ENCODE assay signal across 24 cellular contexts in the genomic region with DNA sequence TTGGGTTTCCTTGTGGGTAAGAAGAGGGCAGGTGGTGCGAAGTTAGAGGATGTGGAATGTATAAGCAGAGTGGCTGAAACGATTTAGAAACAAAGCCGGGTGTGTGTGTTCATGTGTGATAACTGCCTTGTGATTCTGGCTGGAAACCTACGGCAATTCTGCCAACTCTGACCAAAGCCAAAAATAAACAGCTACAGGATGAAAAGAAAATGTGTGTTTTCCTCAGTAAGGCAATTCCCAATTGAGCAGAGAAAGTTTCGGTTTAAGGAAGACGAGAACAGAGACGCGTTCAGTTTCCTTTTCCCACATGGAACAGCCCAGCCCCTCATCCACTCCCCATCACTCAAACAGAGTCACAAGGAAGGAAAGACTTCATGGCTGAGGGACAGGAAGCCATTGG.
DNase-seq lines count a peak whose midpoint lies in the region; ATAC-seq and TF ChIP-seq lines count a peak whose summit lies in the region.
"Had no signal": no experiment of that assay in that cellular context is flagged by ENCODE, and none has a peak within 500 bp of the region (broad histone marks: within the 10 kb centered on the region; RNA-seq: fewer than 3 reads in every experiment).

No MANE protein-coding gene starts in this region.

- no peak for TF ChIP-seq CTCF in endodermal cell (conservative IDR thresholded peaks at IDR 0.05)

- no peaks in the 10 kb centered on the region for H3K4me1 Mint-ChIP-seq in activated naive CD8-positive, alpha-beta T cell treated with anti-CD3 and anti-CD28 coated beads, Interleukin-2, amount 10 ng/mL, durations not matched to agents 7 days and 5 days
- H3K4me1 Mint-ChIP-seq in activated naive CD8-positive, alpha-beta T cell treated with anti-CD3 and anti-CD28 coated beads for 36 hours: no peaks in the 10 kb centered on the region
- H3K4me1 Mint-ChIP-seq in endodermal cell: no peaks in the 10 kb centered on the region
- H3K4me1 Mint-ChIP-seq: activated CD4-positive, alpha-beta T cell treated with anti-CD3 and anti-CD28 coated beads for 36 hours; activated naive CD4-positive, alpha-beta T cell treated with anti-CD3 and anti-CD28 coated beads, Interleukin-2, amount 50 U/mL, for 24 hours; activated T-helper 17 cell treated with anti-CD3 and anti-CD28 coated beads, Interleukin-2, amount 50 U/mL, for 72 hours; central memory CD8-positive, alpha-beta T cell; memory B cell had no signal

- no peak overlapping the region for H3K27ac Mint-ChIP-seq in activated naive CD8-positive, alpha-beta T cell treated with anti-CD3 and anti-CD28 coated beads, Interleukin-2, amount 10 ng/mL, durations not matched to agents 7 days and 5 days
- no peak overlapping the region for H3K27ac Mint-ChIP-seq in activated naive CD8-positive, alpha-beta T cell treated with anti-CD3 and anti-CD28 coated beads for 36 hours
- no peak overlapping the region for H3K27ac Mint-ChIP-seq in endodermal cell
- H3K27ac Mint-ChIP-seq: activated CD4-positive, alpha-beta T cell treated with anti-CD3 and anti-CD28 coated beads for 36 hours; activated naive CD4-positive, alpha-beta T cell treated with anti-CD3 and anti-CD28 coated beads, Interleukin-2, amount 50 U/mL, for 24 hours; activated T-helper 17 cell treated with anti-CD3 and anti-CD28 coated beads, Interleukin-2, amount 50 U/mL, for 72 hours; memory B cell; T-helper 2 cell treated with Interferon-gamma antibody and Interleukin-4, amounts not matched to agents 5 μg/mL and 100 μg/mL, for 36 hours had no signal

- peaks cover 3% of the 10 kb centered on the region for H3K27me3 Mint-ChIP-seq in activated naive CD8-positive, alpha-beta T cell treated with anti-CD3 and anti-CD28 coated beads, Interleukin-2, amount 10 ng/mL, durations not matched to agents 7 days and 5 days
- H3K27me3 Mint-ChIP-seq in activated naive CD8-positive, alpha-beta T cell treated with anti-CD3 and anti-CD28 coated beads for 36 hours: peaks cover 27% of the 10 kb centered on the region
- H3K27me3 Mint-ChIP-seq in endodermal cell (ENCODE audit: insufficient read depth): peaks cover 19% of the 10 kb centered on the region

- H3K27me3 ChIP-seq in adipocyte (replicated peaks; ENCODE audit: control insufficient read depth, insufficient read depth, low read length): peaks cover 3% of the 10 kb centered on the region
- peaks cover 3% of the 10 kb centered on the region for H3K27me3 ChIP-seq in endodermal cell (ENCODE audit: control insufficient read depth, insufficient read depth, low read length, poor library complexity, severe bottlenecking)
- H3K27me3 ChIP-seq: stomach had no signal

- DNase-seq in activated naive CD8-positive, alpha-beta T cell treated with anti-CD3 and anti-CD28 coated beads, Interleukin-2, amount 10 ng/mL, durations not matched to agents 7 days and 5 days: no peak
- no peak for DNase-seq in activated naive CD8-positive, alpha-beta T cell treated with anti-CD3 and anti-CD28 coated beads for 36 hours
- DNase-seq in adipocyte (ENCODE audit: low read depth) (no peak), endodermal cell (peak; percentile 10), superior temporal gyrus (ENCODE audit: extremely low spot score) (peak; percentile 74)
- no peak for DNase-seq in activated CD4-positive, alpha-beta T cell treated with anti-CD3 and anti-CD28 coated beads, Interleukin-2, amount 50 U/mL, for 48 hours
- DNase-seq: activated CD4-positive, alpha-beta T cell treated with anti-CD3 and anti-CD28 coated beads for 36 hours; IMR-90; NCI-H1436 treated with DMSO at 0.1 percent for 48 hours; SIG-M5; spleen; stimulated activated CD4-positive, alpha-beta T cell treated with anti-CD3 and anti-CD28 coated beads, Interleukin-2, amount 100 ng/mL, for 24 hours; stomach had no signal

- no peak for ATAC-seq in activated naive CD8-positive, alpha-beta T cell treated with anti-CD3 and anti-CD28 coated beads, Interleukin-2, amount 10 ng/mL, durations not matched to agents 7 days and 5 days (ENCODE audit: low read depth)
- ATAC-seq in HG03108 (IDR thresholded peaks at IDR 0.05; ENCODE audit: unreplicated experiment) (no peak), GM21786 (IDR thresholded peaks at IDR 0.05; ENCODE audit: unreplicated experiment) (no peak)
- ATAC-seq: activated CD4-positive, alpha-beta T cell treated with anti-CD3 and anti-CD28 coated beads for 36 hours; activated T-helper 17 cell treated with anti-CD3 and anti-CD28 coated beads, Interleukin-2, amount 50 U/mL, for 72 hours; HCT116 had no signal

- H3K9ac ChIP-seq in adipocyte (ENCODE audit: low read length) (no peak overlapping the region), endodermal cell (ENCODE audit: extremely low read depth, low read length, poor library complexity, severe bottlenecking) (no peak overlapping the region)

- no peaks in the 10 kb centered on the region for H3K9me3 Mint-ChIP-seq in activated naive CD8-positive, alpha-beta T cell treated with anti-CD3 and anti-CD28 coated beads, Interleukin-2, amount 10 ng/mL, durations not matched to agents 7 days and 5 days
- H3K9me3 Mint-ChIP-seq in activated naive CD8-positive, alpha-beta T cell treated with anti-CD3 and anti-CD28 coated beads for 36 hours: no peaks in the 10 kb centered on the region
- no peaks in the 10 kb centered on the region for H3K9me3 Mint-ChIP-seq in endodermal cell
- H3K9me3 Mint-ChIP-seq: activated naive CD4-positive, alpha-beta T cell treated with anti-CD3 and anti-CD28 coated beads, Interleukin-2, amount 50 U/mL, for 24 hours; activated T-helper 17 cell treated with anti-CD3 and anti-CD28 coated beads, Interleukin-2, amount 50 U/mL, for 72 hours; central memory CD8-positive, alpha-beta T cell; memory B cell; T-helper 2 cell treated with Interferon-gamma antibody and Interleukin-4, amounts not matched to agents 5 μg/mL and 100 μg/mL, for 36 hours had no signal

- peaks cover 10% of the 10 kb centered on the region for H3K4me1 ChIP-seq in adipocyte (ENCODE audit: control insufficient read depth, insufficient read depth, low read length)
- H3K4me1 ChIP-seq in endodermal cell (ENCODE audit: control insufficient read depth, insufficient read depth, low read length): no peaks in the 10 kb centered on the region
- H3K4me1 ChIP-seq: spleen, stomach had no signal

- no peaks in the 10 kb centered on the region for H3K36me3 ChIP-seq in adipocyte (ENCODE audit: control insufficient read depth, insufficient read depth, low read length, severe bottlenecking)
- H3K36me3 ChIP-seq in endodermal cell (ENCODE audit: control insufficient read depth, insufficient read depth, low read length): no peaks in the 10 kb centered on the region
- H3K36me3 ChIP-seq: spleen, stomach, tibial artery had no signal

- H3K27ac ChIP-seq in endodermal cell (ENCODE audit: low read depth, low read length): no peak overlapping the region
- H3K27ac ChIP-seq: 22Rv1, C4-2B, spleen, stomach, tibial artery had no signal

- no peaks in the 10 kb centered on the region for H3K36me3 Mint-ChIP-seq in activated naive CD8-positive, alpha-beta T cell treated with anti-CD3 and anti-CD28 coated beads, Interleukin-2, amount 10 ng/mL, durations not matched to agents 7 days and 5 days
- no peaks in the 10 kb centered on the region for H3K36me3 Mint-ChIP-seq in activated naive CD8-positive, alpha-beta T cell treated with anti-CD3 and anti-CD28 coated beads for 36 hours
- H3K36me3 Mint-ChIP-seq in endodermal cell (ENCODE audit: low read depth): no peaks in the 10 kb centered on the region
- H3K36me3 Mint-ChIP-seq: activated naive CD4-positive, alpha-beta T cell treated with anti-CD3 and anti-CD28 coated beads, Interleukin-2, amount 50 U/mL, for 24 hours; memory B cell had no signal

- H3K9me3 ChIP-seq in adipocyte (ENCODE audit: control insufficient read depth, low read length): no peaks in the 10 kb centered on the region
- no peaks in the 10 kb centered on the region for H3K9me3 ChIP-seq in endodermal cell (ENCODE audit: control insufficient read depth, low read length)
- H3K9me3 ChIP-seq: spleen, stomach, tibial artery had no signal

- H3K4me3 Mint-ChIP-seq in activated naive CD8-positive, alpha-beta T cell treated with anti-CD3 and anti-CD28 coated beads, Interleukin-2, amount 10 ng/mL, durations not matched to agents 7 days and 5 days: peak overlapping the region; percentile 17
- no peak overlapping the region for H3K4me3 Mint-ChIP-seq in activated naive CD8-positive, alpha-beta T cell treated with anti-CD3 and anti-CD28 coated beads for 36 hours
- H3K4me3 Mint-ChIP-seq in endodermal cell: no peak overlapping the region
- H3K4me3 Mint-ChIP-seq: activated CD4-positive, alpha-beta T cell treated with anti-CD3 and anti-CD28 coated beads for 36 hours; activated naive CD4-positive, alpha-beta T cell treated with anti-CD3 and anti-CD28 coated beads, Interleukin-2, amount 50 U/mL, for 24 hours; activated T-helper 17 cell treated with anti-CD3 and anti-CD28 coated beads, Interleukin-2, amount 50 U/mL, for 72 hours; central memory CD8-positive, alpha-beta T cell; memory B cell; T-helper 2 cell treated with Interferon-gamma antibody and Interleukin-4, amounts not matched to agents 5 μg/mL and 100 μg/mL, for 36 hours had no signal

- 80 to 86% methylated on average over 4 to 8 of the region's 8 CpGs for WGBS in endodermal cell (ENCODE audit: insufficient coverage in 1 of 2, insufficient read length in 1 of 2), 2 experiments

- peak overlapping the region; percentile 59 for H3K4me3 ChIP-seq in adipocyte (ENCODE audit: low read length)
- no peak overlapping the region for H3K4me3 ChIP-seq in endodermal cell (ENCODE audit: low read length)
- H3K4me3 ChIP-seq: spleen, stomach, tibial artery had no signal

- POLR2A ChIA-PET in activated naive CD8-positive, alpha-beta T cell treated with anti-CD3 and anti-CD28 coated beads, Interleukin-2, amount 10 ng/mL, durations not matched to agents 7 days and 5 days (lab: Charles Lee): no interaction called here

Comparison
In these comparisons a context has a peak if more than half of its experiments do, and no peak if none do; other contexts are left out.
1. DNase-seq: peak in endodermal cell (single experiment) and superior temporal gyrus (single experiment); none in activated naive CD8-positive, alpha-beta T cell treated with anti-CD3 and anti-CD28 coated beads, Interleukin-2, amount 10 ng/mL, durations not matched to agents 7 days and 5 days (single experiment), activated naive CD8-positive, alpha-beta T cell treated with anti-CD3 and anti-CD28 coated beads for 36 hours (single experiment), adipocyte (single experiment) and activated CD4-positive, alpha-beta T cell treated with anti-CD3 and anti-CD28 coated beads, Interleukin-2, amount 50 U/mL, for 48 hours (0 of 2).